8 cellular contexts compared by ENCODE assay signal in genomic region chr7:114922652-114923402, GRCh38. TPM values are rescaled to one million over a fixed set of nuclear protein-coding genes. Genes with fewer than 3 reads are reported as not detected.
DNase-seq lines count a peak whose midpoint lies in the region; ATAC-seq, FAIRE-seq and TF ChIP-seq lines count a peak whose summit lies in the region.

No MANE protein-coding gene starts in this region.

- no peaks in the 10 kb centered on the region for H3K36me3 ChIP-seq in subcutaneous abdominal adipose tissue (ENCODE audit: control insufficient read depth in 5 of 5, insufficient read depth in 5 of 5, low read length in 5 of 5)

- DNase-seq in GM12892 (ENCODE audit: insufficient read length) (peak; percentile 35), HEK293T (ENCODE audit: extremely low spot score) (peak; percentile 46), MV-4-11 (lab: John Stamatoyannopoulos, UW) (peak; percentile 65), naive B cell (peak; percentile 45), NCI-H524 treated with DMSO at 0.1 percent for 48 hours (lab: John Stamatoyannopoulos, UW) (no peak)
- DNase-seq in activated CD8-positive, alpha-beta memory T cell treated with anti-CD3 and anti-CD28 coated beads, Interleukin-2, amount 50 U/mL, for 4 hours = peak; percentile 48

- ATAC-seq in esophagus mucosa (peak; percentile 68), naive B cell (ENCODE audit: low read depth in 2 of 2) (peak; percentile 64 to 68)

- POLR2A ChIA-PET in HEK293T (lab: Yijun Ruan, JAX) = no interaction called here

- H3K4me1 ChIP-seq in subcutaneous abdominal adipose tissue (ENCODE audit: control insufficient read depth in 5 of 5, insufficient read depth in 5 of 5, low read length in 5 of 5) = peaks cover 0 to 46% (median 38%) of the 10 kb centered on the region in 5 donors

- H3K9ac ChIP-seq in subcutaneous abdominal adipose tissue (ENCODE audit: low read length in 5 of 5) = peak overlapping the region; percentile 78 to 97 (median 90)

- peak overlapping the region; percentile 69 to 95 (median 90) for H3K27ac Mint-ChIP-seq in naive B cell

- TF ChIP-seq POLR2A in GM12892 (IDR thresholded peaks at IDR 0.05; ENCODE audit: low read depth, low read length) = no peak

- H3K4me1 Mint-ChIP-seq in naive B cell = peaks cover 18 to 56% (median 22%) of the 10 kb centered on the region in 3 donors

- peaks cover 0 to 7% of the 10 kb centered on the region in 2 donors for H3K36me3 Mint-ChIP-seq in naive B cell

- no peaks in the 10 kb centered on the region for H3K9me3 ChIP-seq in subcutaneous abdominal adipose tissue (ENCODE audit: control insufficient read depth in 5 of 5, low read length in 5 of 5)

- H3K9me3 Mint-ChIP-seq in naive B cell = peaks cover 0 to 1% (median 0%) of the 10 kb centered on the region in 7 donors

- FAIRE-seq in GM12892 (lab: Jason Lieb, UNC) = peak; percentile 65

- H3K27me3 ChIP-seq in subcutaneous abdominal adipose tissue (ENCODE audit: control insufficient read depth in 5 of 5, insufficient read depth in 4 of 5, low read length in 5 of 5) = no peaks in the 10 kb centered on the region

- CTCF ChIA-PET in HEK293T (lab: Yijun Ruan, JAX) = no interaction called here

- H3K4me3 Mint-ChIP-seq in naive B cell = peak overlapping the region; percentile 89 to 98 (median 94)

- H3K27ac ChIP-seq in subcutaneous abdominal adipose tissue (ENCODE audit: low read depth, low read length) = peak overlapping the region; percentile 95

- no peaks in the 10 kb centered on the region for H3K27me3 Mint-ChIP-seq in naive B cell

- peak overlapping the region; percentile 71 to 95 (median 79) for H3K4me3 ChIP-seq in subcutaneous abdominal adipose tissue (ENCODE audit: low read depth in 1 of 5, low read length in 5 of 5)

TF ChIP-seq in HEK293T, 16 proteins besides CTCF, POLR2A, EP300 and RAD21:
- TF ChIP-seq L3MBTL2 (conservative IDR thresholded peaks at IDR 0.05) (peak; percentile 17; the same call in 1 of the 2 replicates), HDGF (IDR thresholded peaks at IDR 0.05; ENCODE audit: borderline replicate concordance) (no peak)

RNA-seq across cellular contexts. Expression of gene MDFIC, which starts 0.9 kb away (rescaled TPM):
- 76.6 TPM for polyA plus RNA-seq in GM12892 (2012; ENCODE audit: missing spikeins)
- 23.2 TPM for total RNA-seq in esophagus mucosa
- 10 to 100 TPM; 29.0 to 68.6 (median 40.0) TPM for polyA plus RNA-seq in naive B cell (ENCODE audit: low read depth in 6 of 6)
